ENCODE assay signal across 16 cellular contexts in genomic region chr4:57148177-57148576, GRCh38.
"Had no signal": no experiment of that assay in that cellular context is flagged by ENCODE, and none has a peak within 500 bp of the region (broad histone marks: within the 10 kb centered on the region; RNA-seq: fewer than 3 reads in every experiment).

No MANE protein-coding gene starts in this region.

- DNase-seq: activated CD4-positive, CD25-positive, alpha-beta regulatory T cell treated with anti-CD3 and anti-CD28 coated beads, Interleukin-2, amount 50 U/mL, for 72 hours; activated naive CD4-positive, alpha-beta T cell treated with Interleukin-2 at 50 U/mL for 16 hours; activated T-cell treated with anti-CD3 and anti-CD28 coated beads for 4 hours; erythroblast; heart right ventricle; mucosa of descending colon; natural killer cell; stimulated activated CD4-positive, alpha-beta T cell treated with anti-CD3 and anti-CD28 coated beads, Interleukin-15, amount 100 ng/mL, for 24 hours; stimulated activated CD4-positive, alpha-beta T cell treated with anti-CD3 and anti-CD28 coated beads, Interleukin-4, amount 100 ng/mL, for 1 hour; stimulated activated naive B cell treated with anti-CD40 and anti-IgM and Interleukin-4, amounts not matched to agents 10 μg/mL and 1 μg/mL and 100 μg/mL, for 72 hours; tibial artery; uterus had no signal

- ATAC-seq: gastroesophageal sphincter; heart right ventricle; left lobe of liver; mucosa of descending colon; natural killer cell; stimulated activated naive B cell treated with anti-CD40 and anti-IgM and Interleukin-4, amounts not matched to agents 10 μg/mL and 1 μg/mL and 100 μg/mL, for 72 hours had no signal

- H3K4me1 Mint-ChIP-seq: stimulated activated naive B cell treated with anti-CD40 and anti-IgM and Interleukin-4, amounts not matched to agents 10 μg/mL and 1 μg/mL and 100 μg/mL, for 72 hours had no signal

- H3K27me3 ChIP-seq: cardiac muscle cell, gastroesophageal sphincter, heart right ventricle, neutrophil, tibial artery, uterus had no signal

- H3K9me3 ChIP-seq: gastroesophageal sphincter, heart right ventricle, mucosa of descending colon, neutrophil, tibial artery, uterus had no signal

- H3K4me3 ChIP-seq: cardiac muscle cell, gastroesophageal sphincter, heart right ventricle, mucosa of descending colon, tibial artery, uterus had no signal

- H3K27ac ChIP-seq: cardiac muscle cell, gastroesophageal sphincter, neutrophil, tibial artery, uterus had no signal

- H3K36me3 Mint-ChIP-seq: natural killer cell; stimulated activated naive B cell treated with anti-CD40 and anti-IgM and Interleukin-4, amounts not matched to agents 10 μg/mL and 1 μg/mL and 100 μg/mL, for 72 hours had no signal

- H3K27ac Mint-ChIP-seq: stimulated activated naive B cell treated with anti-CD40 and anti-IgM and Interleukin-4, amounts not matched to agents 10 μg/mL and 1 μg/mL and 100 μg/mL, for 72 hours had no signal

- H3K27me3 Mint-ChIP-seq: stimulated activated naive B cell treated with anti-CD40 and anti-IgM and Interleukin-4, amounts not matched to agents 10 μg/mL and 1 μg/mL and 100 μg/mL, for 72 hours had no signal

- H3K4me1 ChIP-seq: gastroesophageal sphincter, uterus had no signal

- H3K9me3 Mint-ChIP-seq: natural killer cell; stimulated activated naive B cell treated with anti-CD40 and anti-IgM and Interleukin-4, amounts not matched to agents 10 μg/mL and 1 μg/mL and 100 μg/mL, for 72 hours had no signal

- H3K36me3 ChIP-seq: cardiac muscle cell, gastroesophageal sphincter, heart right ventricle, neutrophil, tibial artery, uterus had no signal

- H3K4me3 Mint-ChIP-seq: natural killer cell; stimulated activated naive B cell treated with anti-CD40 and anti-IgM and Interleukin-4, amounts not matched to agents 10 μg/mL and 1 μg/mL and 100 μg/mL, for 72 hours had no signal
